ENCODE assay signal across 9 cellular contexts in genomic region chr3:169706857-169707256, GRCh38. TPM values are rescaled to one million over a fixed set of nuclear protein-coding genes. Genes with fewer than 3 reads are reported as not detected.
"Had no signal": no experiment of that assay in that cellular context is flagged by ENCODE, and none has a peak within 500 bp of the region (broad histone marks: within the 10 kb centered on the region; RNA-seq: fewer than 3 reads in every experiment).

No MANE protein-coding gene starts in this region.

RNA-seq across cellular contexts. Expression of gene MECOM, which starts 43.3 kb away (rescaled TPM):
- total RNA-seq: naive thymus-derived CD8-positive, alpha-beta T cell; natural killer cell treated with Interleukin-12 subunit alpha and Interleukin-12 subunit beta and Interleukin-15 and Interleukin-18, amount 100 ng/mL, for 72 hours had no signal
- polyA plus RNA-seq: naive thymus-derived CD4-positive, alpha-beta T cell; naive thymus-derived CD8-positive, alpha-beta T cell; smooth muscle cell had no signal

RNA-seq across cellular contexts. Expression of gene TERC, which starts 58.0 kb away (rescaled TPM):
- total RNA-seq: osteocyte had no signal
- polyA plus RNA-seq: neural cell, ovary, pancreas, right cardiac atrium, smooth muscle cell had no signal
